13 cellular contexts compared by ENCODE assay signal in genomic region chr20:7362601-7363000, GRCh38.
DNase-seq lines count a peak whose midpoint lies in the region; ATAC-seq lines count a peak whose summit lies in the region.
"Had no signal": no experiment of that assay in that cellular context is flagged by ENCODE, and none has a peak within 500 bp of the region (broad histone marks: within the 10 kb centered on the region; RNA-seq: fewer than 3 reads in every experiment).

No MANE protein-coding gene starts in this region.

- H3K4me1 Mint-ChIP-seq in activated CD8-positive, alpha-beta T cell treated with anti-CD3 and anti-CD28 coated beads, Interleukin-2, amount 10 ng/mL, durations not matched to agents 7 days and 5 days (ENCODE audit: low read depth) = no peaks in the 10 kb centered on the region

- POLR2A ChIA-PET in activated CD8-positive, alpha-beta T cell treated with anti-CD3 and anti-CD28 coated beads, Interleukin-2, amount 10 ng/mL, durations not matched to agents 7 days and 5 days (lab: Charles Lee) = no interaction called here

- peaks cover 8% of the 10 kb centered on the region for H3K9me3 Mint-ChIP-seq in activated CD8-positive, alpha-beta T cell treated with anti-CD3 and anti-CD28 coated beads, Interleukin-2, amount 10 ng/mL, durations not matched to agents 7 days and 5 days (ENCODE audit: insufficient read depth)

- peak; percentile 3 for DNase-seq in Ammon's horn (ENCODE audit: low spot score)
- peak; percentile 89 for DNase-seq in COR-L47 (lab: John Stamatoyannopoulos, UW)
- DNase-seq in NCI-H146 treated with DMSO at 0.1 percent for 48 hours (lab: John Stamatoyannopoulos, UW; ENCODE audit: unreplicated experiment) = peak; percentile 91
- peak; percentile 71 to 80 for DNase-seq in SHP77 (lab: John Stamatoyannopoulos, UW)
- no peak for DNase-seq in activated CD8-positive, alpha-beta T cell treated with anti-CD3 and anti-CD28 coated beads, Interleukin-2, amount 10 ng/mL, durations not matched to agents 7 days and 5 days
- DNase-seq in ureter (ENCODE audit: low spot score) = no peak
- DNase-seq: ACHN; AML-193; HFFc6; NCI-H1436 treated with DMSO at 0.1 percent for 48 hours; NCI-H2171; NK-92 treated with Interleukin-12 subunit alpha and Interleukin-12 subunit beta, amount 100 ng/mL, for 24 hours had no signal

- no peak for ATAC-seq in activated CD8-positive, alpha-beta T cell treated with anti-CD3 and anti-CD28 coated beads, Interleukin-2, amount 10 ng/mL, durations not matched to agents 7 days and 5 days
- ATAC-seq in HG03045 (IDR thresholded peaks at IDR 0.05; ENCODE audit: unreplicated experiment) = no peak

- H3K27me3 Mint-ChIP-seq in activated CD8-positive, alpha-beta T cell treated with anti-CD3 and anti-CD28 coated beads, Interleukin-2, amount 10 ng/mL, durations not matched to agents 7 days and 5 days (ENCODE audit: low read depth) = no peaks in the 10 kb centered on the region

- no peak overlapping the region for H3K4me3 Mint-ChIP-seq in activated CD8-positive, alpha-beta T cell treated with anti-CD3 and anti-CD28 coated beads, Interleukin-2, amount 10 ng/mL, durations not matched to agents 7 days and 5 days
- H3K4me3 Mint-ChIP-seq: HFFc6 had no signal

- H3K36me3 Mint-ChIP-seq in activated CD8-positive, alpha-beta T cell treated with anti-CD3 and anti-CD28 coated beads, Interleukin-2, amount 10 ng/mL, durations not matched to agents 7 days and 5 days (ENCODE audit: low read depth) = no peaks in the 10 kb centered on the region

- CTCF ChIA-PET in activated CD8-positive, alpha-beta T cell treated with anti-CD3 and anti-CD28 coated beads, Interleukin-2, amount 10 ng/mL, durations not matched to agents 7 days and 5 days (lab: Charles Lee) = no interaction called here

- no peak overlapping the region for H3K27ac Mint-ChIP-seq in activated CD8-positive, alpha-beta T cell treated with anti-CD3 and anti-CD28 coated beads, Interleukin-2, amount 10 ng/mL, durations not matched to agents 7 days and 5 days
- H3K27ac Mint-ChIP-seq: HFFc6 had no signal

Comparison
In these comparisons a context has a peak if more than half of its experiments do, and no peak if none do; other contexts are left out.
1. DNase-seq: peak in Ammon's horn (single experiment), COR-L47 (single experiment), NCI-H146 treated with DMSO at 0.1 percent for 48 hours (single experiment) and SHP77 (2 of 2); none in activated CD8-positive, alpha-beta T cell treated with anti-CD3 and anti-CD28 coated beads, Interleukin-2, amount 10 ng/mL, durations not matched to agents 7 days and 5 days (single experiment) and ureter (single experiment).